Comparison of ENCODE assay signal across 9 cellular contexts in the genomic region with DNA sequence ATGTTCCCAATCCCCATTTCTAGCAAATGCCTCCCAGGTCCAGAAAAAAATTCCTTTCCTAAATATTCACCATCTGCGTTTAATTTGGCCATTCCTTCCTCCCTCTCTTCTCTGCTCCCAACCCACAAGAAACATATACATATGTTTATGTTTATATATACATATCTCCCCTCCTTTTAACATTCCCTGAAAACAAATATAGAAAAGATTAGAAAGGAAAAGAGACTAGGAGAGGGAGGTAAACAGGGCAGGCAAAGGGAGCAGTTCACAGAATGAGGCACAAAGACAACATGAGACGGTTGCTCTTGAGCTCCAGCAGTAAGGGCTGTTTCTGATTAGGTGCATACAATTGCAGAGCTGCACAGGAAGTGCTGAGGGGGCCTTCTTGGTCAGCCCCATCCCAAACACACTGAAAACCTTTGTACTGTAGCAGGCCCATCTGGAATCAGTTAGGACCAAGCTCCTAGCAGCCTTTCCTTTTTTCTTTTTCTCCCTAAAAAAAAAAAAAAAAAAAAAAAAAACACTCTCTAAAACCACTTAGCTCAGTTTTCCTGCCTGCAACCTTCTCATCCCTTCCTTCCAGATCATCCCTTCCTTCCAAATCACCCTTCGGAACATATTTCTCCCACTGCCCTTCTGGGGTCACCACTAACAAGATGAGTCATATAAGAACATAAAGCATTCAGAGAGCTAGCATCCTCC. TPM values are rescaled to one million over a fixed set of nuclear protein-coding genes. Genes with fewer than 3 reads are reported as not detected.
DNase-seq lines count a peak whose midpoint lies in the region; ATAC-seq, FAIRE-seq and TF ChIP-seq lines count a peak whose summit lies in the region.
"Had no signal": no experiment of that assay in that cellular context is flagged by ENCODE, and none has a peak within 500 bp of the region (broad histone marks: within the 10 kb centered on the region; RNA-seq: fewer than 3 reads in every experiment).

No MANE protein-coding gene starts in this region.

- TF ChIP-seq CTCF in AG09319 (IDR thresholded peaks at IDR 0.05; ENCODE audit: low read depth, low read length) (no peak), IMR-90 (conservative IDR thresholded peaks at IDR 0.05; ENCODE audit: low read depth, low read length) (no peak), dorsolateral prefrontal cortex (IDR thresholded peaks at IDR 0.05 in 54 of 56, conservative IDR thresholded peaks at IDR 0.05 in 2 of 56; ENCODE audit: low read depth in 1 of 56, partially characterized antibody in 56 of 56) (no peak), nephron progenitor cell (IDR thresholded peaks at IDR 0.05) (no peak), MM.1S (IDR thresholded peaks at IDR 0.05; ENCODE audit: low read length) (no peak)

- peak overlapping the region; percentile 77 for H3K23ac ChIP-seq in IMR-90 (ENCODE audit: low read depth, low read length)

- no peaks in the 10 kb centered on the region for H3K36me3 ChIP-seq in IMR-90 (ENCODE audit: control insufficient read depth, insufficient read depth, low read length)
- H3K36me3 ChIP-seq in MM.1S (replicated peaks; ENCODE audit: insufficient read depth, low read length) = no peaks in the 10 kb centered on the region

- H3K4me2 ChIP-seq in IMR-90 (ENCODE audit: low read depth, low read length) (peak overlapping the region; percentile 50), MM.1S (ENCODE audit: low read depth, low read length) (no peak overlapping the region)

- H2BK15ac ChIP-seq in IMR-90 (ENCODE audit: low read depth, low read length) = peak overlapping the region; percentile 13; the same call in 1 of the 3 replicates

- peaks cover 85% of the 10 kb centered on the region for H3K4me1 Mint-ChIP-seq in nephron progenitor cell

- peaks cover 26% of the 10 kb centered on the region for H3K9me1 ChIP-seq in IMR-90 (ENCODE audit: insufficient read depth, low read length)

- peak overlapping the region; percentile 74 for H3K4ac ChIP-seq in IMR-90 (ENCODE audit: low read depth, low read length)

- H2BK5ac ChIP-seq in IMR-90 (ENCODE audit: low read depth, low read length, poor library complexity, severe bottlenecking) = peak overlapping the region; percentile 84

- intact Hi-C loops in IMR-90 (cut with micrococcal nuclease) (no loop called here), dorsolateral prefrontal cortex (cut with DNase I) (no loop called here)

- TF ChIP-seq RAD21 in IMR-90 (IDR thresholded peaks at IDR 0.05; ENCODE audit: low read length) = no peak

- H3K9me3 ChIP-seq in IMR-90 (ENCODE audit: control insufficient read depth, insufficient read depth, low read length) (no peaks in the 10 kb centered on the region), MM.1S (replicated peaks; ENCODE audit: insufficient read depth, low read length) (no peaks in the 10 kb centered on the region)

- peaks cover 50 to 84% of the 10 kb centered on the region in 2 experiments for H3K79me1 ChIP-seq in IMR-90 (ENCODE audit: low read depth in 1 of 2, low read length in 2 of 2)

- H4K5ac ChIP-seq in IMR-90 (ENCODE audit: low read depth, low read length) = peak overlapping the region; percentile 4; the same call in 1 of the 2 replicates

- H3K36me3 Mint-ChIP-seq in nephron progenitor cell (ENCODE audit: low read depth) = peaks cover 13% of the 10 kb centered on the region

- H2AFZ ChIP-seq in IMR-90 (replicated peaks; ENCODE audit: low read length, poor library complexity) = peak overlapping the region; percentile 7
- no peak overlapping the region for H2AFZ ChIP-seq in MM.1S (ENCODE audit: low read length)

- in situ Hi-C loops in IMR-90 (cut with MboI; ENCODE audit: low sequenced_read_pairs) = no loop called here

- peak overlapping the region; percentile 78 for H2BK120ac ChIP-seq in IMR-90 (ENCODE audit: low read depth, low read length)

- no peaks in the 10 kb centered on the region for H3K79me2 ChIP-seq in MM.1S (ENCODE audit: low read length)

- H3K4me3 ChIP-seq in IMR-90 (ENCODE audit: insufficient read depth, low read depth, low read length) = no peak overlapping the region
- H3K4me3 ChIP-seq in dorsolateral prefrontal cortex = no peak overlapping the region
- no peak overlapping the region for H3K4me3 ChIP-seq in MM.1S (ENCODE audit: low read length)

- H4K91ac ChIP-seq in IMR-90 (ENCODE audit: insufficient read depth, low read depth, low read length) = peak overlapping the region; percentile 28; the same call in 1 of the 2 replicates

- no TSS peak for BruUV-seq in IMR-90 (replicated peaks; lab: Mats Ljungman, UMichigan)

- H3K27ac ChIP-seq in IMR-90 (ENCODE audit: insufficient read depth, low read length) (peak overlapping the region; percentile 95), dorsolateral prefrontal cortex (peak overlapping the region in 54 of 59 donors; percentile 5 to 87 (median 68)), MM.1S (ENCODE audit: low read length) (no peak overlapping the region)

- H3K18ac ChIP-seq in IMR-90 (ENCODE audit: low read depth, low read length) = peak overlapping the region; percentile 88

- H3K4me1 ChIP-seq in IMR-90 (ENCODE audit: control insufficient read depth, insufficient read depth, low read length) (peaks cover 34% of the 10 kb centered on the region), MM.1S (ENCODE audit: low read length) (no peaks in the 10 kb centered on the region)

- H4K20me1 ChIP-seq in IMR-90 (ENCODE audit: insufficient read depth, low read length) = peaks cover 20% of the 10 kb centered on the region
- H4K20me1 ChIP-seq in MM.1S (ENCODE audit: insufficient read depth, low read length) = no peaks in the 10 kb centered on the region

- no peak overlapping the region for H2AK9ac ChIP-seq in IMR-90 (replicated peaks; ENCODE audit: low read depth, low read length, poor library complexity)

- H2AK5ac ChIP-seq in IMR-90 (ENCODE audit: low read depth, low read length) = peak overlapping the region; percentile 52

- H3K14ac ChIP-seq in IMR-90 (replicated peaks; ENCODE audit: low read depth, low read length) = peak overlapping the region; percentile 11

- peak overlapping the region; percentile 83 for H2BK20ac ChIP-seq in IMR-90 (ENCODE audit: low read depth, low read length)

- H3K27me3 Mint-ChIP-seq in nephron progenitor cell (ENCODE audit: low read depth, poor library complexity) = no peaks in the 10 kb centered on the region

- H3K9ac ChIP-seq in IMR-90 (ENCODE audit: low read depth, low read length) = peak overlapping the region; percentile 45
- H3K9ac ChIP-seq in MM.1S (ENCODE audit: low read length) = no peak overlapping the region

- no peaks in the 10 kb centered on the region for H3K9me2 ChIP-seq in MM.1S (replicated peaks; ENCODE audit: insufficient read depth, low read length)

- H3K27ac Mint-ChIP-seq in nephron progenitor cell = peak overlapping the region; percentile 98

- ATAC-seq in IMR-90 (ENCODE audit: low read depth) = peak; percentile 70
- ATAC-seq in GM18867 (IDR thresholded peaks at IDR 0.05; ENCODE audit: unreplicated experiment) = no peak

- WGBS in IMR-90 (ENCODE audit: extremely low coverage in 2 of 2, insufficient read length in 1 of 2), 2 experiments = 0% methylated on average over 1 of the region's 3 CpGs; no CpG with 5 or more reads in 1 of the 2 experiments

- CTCF ChIA-PET in IMR-90 (lab: Yijun Ruan, JAX) = interaction anchor here (0.7 to 1.1 kb wide), 2 partner anchors 97 to 1338 kb away, joined by 3 to 5 read pairs; no protein-coding TSS in a partner anchor

- H3K4me3 Mint-ChIP-seq in nephron progenitor cell = peak overlapping the region; percentile 64

- dilution Hi-C loops in IMR-90 (cut with HindIII; ENCODE audit: low sequenced_read_pairs, unreplicated experiment) = no loop called here

- DNase-seq in AG09319 (ENCODE audit: extremely low read depth, low read depth) (peak; percentile 95), IMR-90 (peak; percentile 93), dorsolateral prefrontal cortex (no peak), nephron progenitor cell (peak; percentile 29), activated gamma-delta T cell (lab: John Stamatoyannopoulos, UW) (no peak), MM.1S (no peak), RCC 7860 (ENCODE audit: low spot score) (no peak)
- DNase-seq: NCI-H524 had no signal

- H3K27me3 ChIP-seq in IMR-90 (ENCODE audit: control insufficient read depth, insufficient read depth, low read length) (no peaks in the 10 kb centered on the region), dorsolateral prefrontal cortex (no peaks in the 10 kb centered on the region), MM.1S (replicated peaks; ENCODE audit: insufficient read depth, low read length) (no peaks in the 10 kb centered on the region)

- no peak for FAIRE-seq in RCC 7860 (lab: Jason Lieb, UNC)

- TF ChIP-seq POLR2A in IMR-90 (IDR thresholded peaks at IDR 0.05; ENCODE audit: low read depth, low read length) = no peak

- peak overlapping the region in 1 of 2 experiments; percentile 79; a peak in 1 of 4 replicates for H4K8ac ChIP-seq in IMR-90 (ENCODE audit: low read depth in 2 of 2, low read length in 2 of 2)

- no peaks in the 10 kb centered on the region for H3F3A ChIP-seq in MM.1S (ENCODE audit: insufficient read depth, low read length)

- H3K9me3 Mint-ChIP-seq in nephron progenitor cell = no peaks in the 10 kb centered on the region

- H3K56ac ChIP-seq in IMR-90 (ENCODE audit: extremely low read depth, insufficient read depth, low read length) = peak overlapping the region; percentile 75; the same call in 1 of the 2 replicates

- POLR2A ChIA-PET in IMR-90 (lab: Charles Lee; ENCODE audit: unreplicated experiment) = interaction anchor here (0.6 kb wide), 1 partner anchor 94 kb away, joined by 3 read pairs; no protein-coding TSS in a partner anchor

TF ChIP-seq in IMR-90, 13 proteins besides CTCF, POLR2A, EP300 and RAD21:
- TF ChIP-seq MAFK (IDR thresholded peaks at IDR 0.05; ENCODE audit: low read depth, low read length) (0 out of 2 replicates have a peak, but pooled peaks have one; percentile 22), CHD1 (IDR thresholded peaks at IDR 0.05; ENCODE audit: low read depth, low read length) (no peak), FOS (IDR thresholded peaks at IDR 0.05; ENCODE audit: low read depth, low read length) (peak; percentile 35; the same call in 1 of the 2 replicates)

RNA-seq across cellular contexts. Expression of a gene that starts 57.1 kb away (rescaled TPM):
- 178 and 227 TPM in 2 replicates for total RNA-seq in IMR-90 (2012; rRNA removed)
- 146 and 151 TPM in 2 replicates for polyA plus RNA-seq in IMR-90 (2012; rRNA removed)
- polyA plus RNA-seq in IMR-90 (2012; cell fraction: cytosol; rRNA removed) = 70.2 and 96.3 TPM in 2 replicates
- 131 and 234 TPM in 2 replicates for polyA plus RNA-seq in IMR-90 (2012; cell fraction: nucleus; rRNA removed; ENCODE audit: low replicate concordance)
- total RNA-seq in dorsolateral prefrontal cortex = 100 to 1,000 TPM in 116 of 120 experiments, 10 to 100 TPM in 4; 65.0 to 238 (median 170) TPM

Comparison
In these comparisons a context has a peak if more than half of its experiments do, and no peak if none do; other contexts are left out.
1. DNase-seq: peak in AG09319 (single experiment), IMR-90 (single experiment) and nephron progenitor cell (single experiment); none in dorsolateral prefrontal cortex (0 of 10), activated gamma-delta T cell (single experiment), MM.1S (single experiment) and RCC 7860 (single experiment).